1 cellular context compared by ENCODE assay signal in the genomic region with DNA sequence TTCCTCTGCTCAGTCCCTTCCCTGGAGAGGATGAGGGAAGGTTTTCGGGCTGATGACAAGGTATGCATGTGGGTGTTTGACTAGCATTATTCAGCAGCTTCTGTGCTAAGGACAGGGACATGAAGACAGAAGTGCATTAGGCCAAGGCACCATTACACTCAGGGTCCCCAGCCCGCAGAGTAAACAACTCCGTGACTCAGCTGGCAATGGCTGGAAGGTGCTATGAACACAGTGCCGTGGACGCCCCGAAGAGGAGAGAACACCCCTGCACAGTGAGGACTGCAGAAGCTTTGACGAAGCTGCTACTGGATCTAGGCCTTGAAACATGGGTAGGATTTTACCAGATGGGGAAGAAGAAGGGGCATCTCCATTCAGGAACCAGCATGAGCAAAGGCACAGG.
TF ChIP-seq lines count a peak whose summit lies in the region.

No MANE protein-coding gene starts in this region.

TF ChIP-seq in HepG2, 621 proteins besides CTCF, POLR2A, EP300 and RAD21:
- TF ChIP-seq ZSCAN25 (CRISPR knock-in tag; IDR thresholded peaks at IDR 0.05) (0 out of 2 replicates have a peak, but pooled peaks have one; percentile 37), PHF8 (CRISPR knock-in tag; IDR thresholded peaks at IDR 0.05) (0 out of 2 replicates have a peak, but pooled peaks have one; percentile 5), TP53 (CRISPR knock-in tag; conservative IDR thresholded peaks at IDR 0.05) (no peak), FOSL2 (CRISPR knock-in tag; IDR thresholded peaks at IDR 0.05) (peak; percentile 71), PRPF4 (IDR thresholded peaks at IDR 0.05; ENCODE audit: low read depth, low read length, poor library complexity, severe bottlenecking) (no peak), FOXA1 (IDR thresholded peaks at IDR 0.05) (no peak), FOXA1 (CRISPR knock-in tag; IDR thresholded peaks at IDR 0.05) (peak; percentile 75), FOXA3 (CRISPR knock-in tag; IDR thresholded peaks at IDR 0.05) (peak; percentile 38; the same call in 1 of the 2 replicates)
- TF ChIP-seq, protein P1, sequence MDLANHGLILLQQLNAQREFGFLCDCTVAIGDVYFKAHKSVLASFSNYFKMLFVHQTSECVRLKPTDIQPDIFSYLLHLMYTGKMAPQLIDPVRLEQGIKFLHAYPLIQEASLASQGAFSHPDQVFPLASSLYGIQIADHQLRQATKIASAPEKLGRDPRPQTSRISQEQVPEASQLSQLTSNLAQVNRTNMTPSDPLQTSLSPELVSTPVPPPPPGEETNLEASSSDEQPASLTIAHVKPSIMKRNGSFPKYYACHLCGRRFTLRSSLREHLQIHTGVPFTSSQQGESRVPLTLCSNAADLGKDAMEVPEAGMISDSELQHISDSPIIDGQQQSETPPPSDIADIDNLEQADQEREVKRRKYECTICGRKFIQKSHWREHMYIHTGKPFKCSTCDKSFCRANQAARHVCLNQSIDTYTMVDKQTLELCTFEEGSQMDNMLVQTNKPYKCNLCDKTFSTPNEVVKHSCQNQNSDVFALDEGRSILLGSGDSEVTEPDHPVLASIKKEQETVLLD (CRISPR knock-in tag; IDR thresholded peaks at IDR 0.05; ENCODE audit: low read depth), result no peak
- TF ChIP-seq, protein P2, sequence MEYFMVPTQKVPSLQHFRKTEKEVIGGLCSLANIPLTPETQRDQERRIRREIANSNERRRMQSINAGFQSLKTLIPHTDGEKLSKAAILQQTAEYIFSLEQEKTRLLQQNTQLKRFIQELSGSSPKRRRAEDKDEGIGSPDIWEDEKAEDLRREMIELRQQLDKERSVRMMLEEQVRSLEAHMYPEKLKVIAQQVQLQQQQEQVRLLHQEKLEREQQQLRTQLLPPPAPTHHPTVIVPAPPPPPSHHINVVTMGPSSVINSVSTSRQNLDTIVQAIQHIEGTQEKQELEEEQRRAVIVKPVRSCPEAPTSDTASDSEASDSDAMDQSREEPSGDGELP (IDR thresholded peaks at IDR 0.05; ENCODE audit: borderline replicate concordance, low read depth), result 0 out of 2 replicates have a peak, but pooled peaks have one; percentile 28
